In the genomic region with DNA sequence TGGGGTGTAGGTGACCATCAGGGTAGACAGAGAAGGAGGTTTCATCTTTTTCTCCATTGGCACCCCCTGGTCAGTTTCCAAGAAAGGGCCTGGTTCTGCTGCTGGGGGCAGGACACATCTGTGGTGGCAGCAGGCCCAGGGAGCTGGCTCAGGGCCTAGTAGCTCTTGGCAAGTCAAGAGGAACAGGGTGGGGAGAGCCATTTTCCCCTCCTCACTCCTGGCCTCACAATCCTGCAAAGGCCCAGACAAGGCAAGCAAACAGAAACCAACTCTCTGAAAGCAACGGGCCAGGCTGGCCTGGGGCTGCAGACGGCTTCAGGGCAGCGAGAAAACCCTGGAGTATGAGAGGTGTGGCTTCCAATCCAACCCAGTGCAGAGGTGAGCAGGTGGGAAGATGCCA, we compare ENCODE assay signal across 17 cellular contexts.
DNase-seq lines count a peak whose midpoint lies in the region; ATAC-seq and TF ChIP-seq lines count a peak whose summit lies in the region.
"Had no signal": no experiment of that assay in that cellular context is flagged by ENCODE, and none has a peak within 500 bp of the region (broad histone marks: within the 10 kb centered on the region; RNA-seq: fewer than 3 reads in every experiment).

No MANE protein-coding gene starts in this region.

- no peaks in the 10 kb centered on the region; the same call in 1 of the 2 replicates for H3K27me3 Mint-ChIP-seq in WTC11 (ENCODE audit: low read depth)
- H3K27me3 Mint-ChIP-seq in activated T-helper 2 cell treated with anti-CD3 and anti-CD28 coated beads, Interferon-gamma antibody, Interleukin-2, Interleukin-4, amounts not matched to agents 10 μg/mL and 5 μg/mL and 100 μg/mL, durations not matched to agents 14 hours and 24 hours and 36 hours (ENCODE audit: low read depth): no peaks in the 10 kb centered on the region
- H3K27me3 Mint-ChIP-seq: stimulated activated naive CD8-positive, alpha-beta T cell treated with anti-CD3 and anti-CD28 coated beads, Interleukin-15, Interleukin-2, amounts not matched to agents 100 ng/mL and 50 ng/mL, for 24 hours had no signal

- 0 out of 2 replicates have a peak, but pooled peaks cover 3% of the 10 kb centered on the region for H3K4me1 Mint-ChIP-seq in WTC11
- H3K4me1 Mint-ChIP-seq in activated T-helper 2 cell treated with anti-CD3 and anti-CD28 coated beads, Interferon-gamma antibody, Interleukin-2, Interleukin-4, amounts not matched to agents 10 μg/mL and 5 μg/mL and 100 μg/mL, durations not matched to agents 14 hours and 24 hours and 36 hours (ENCODE audit: low read depth): no peaks in the 10 kb centered on the region
- H3K4me1 Mint-ChIP-seq: central memory CD8-positive, alpha-beta T cell had no signal

- no peaks in the 10 kb centered on the region for H3K36me3 Mint-ChIP-seq in WTC11
- no peaks in the 10 kb centered on the region for H3K36me3 Mint-ChIP-seq in activated T-helper 2 cell treated with anti-CD3 and anti-CD28 coated beads, Interferon-gamma antibody, Interleukin-2, Interleukin-4, amounts not matched to agents 10 μg/mL and 5 μg/mL and 100 μg/mL, durations not matched to agents 14 hours and 24 hours and 36 hours (ENCODE audit: low read depth)

- POLR2A ChIA-PET in WTC11 (lab: Charles Lee): no interaction called here

- CTCF ChIA-PET in WTC11 (lab: Charles Lee): no interaction called here

- intact Hi-C loops in activated T-helper 2 cell treated with anti-CD3 and anti-CD28 coated beads, Interferon-gamma antibody, Interleukin-2, Interleukin-4, amounts not matched to agents 10 μg/mL and 5 μg/mL and 100 μg/mL, durations not matched to agents 14 hours and 24 hours and 36 hours (cut with micrococcal nuclease): no loop called here

- H3K4me3 Mint-ChIP-seq in WTC11: no peak overlapping the region
- H3K4me3 Mint-ChIP-seq in activated T-helper 2 cell treated with anti-CD3 and anti-CD28 coated beads, Interferon-gamma antibody, Interleukin-2, Interleukin-4, amounts not matched to agents 10 μg/mL and 5 μg/mL and 100 μg/mL, durations not matched to agents 14 hours and 24 hours and 36 hours (ENCODE audit: low read depth): no peak overlapping the region
- H3K4me3 Mint-ChIP-seq: central memory CD8-positive, alpha-beta T cell; stimulated activated naive CD8-positive, alpha-beta T cell treated with anti-CD3 and anti-CD28 coated beads, Interleukin-15, Interleukin-2, amounts not matched to agents 100 ng/mL and 50 ng/mL, for 24 hours; T-helper 2 cell treated with Interferon-gamma antibody and Interleukin-4, amounts not matched to agents 5 μg/mL and 100 μg/mL, for 36 hours had no signal

- H3K9me3 Mint-ChIP-seq in WTC11: peaks cover 13% of the 10 kb centered on the region
- no peaks in the 10 kb centered on the region for H3K9me3 Mint-ChIP-seq in activated T-helper 2 cell treated with anti-CD3 and anti-CD28 coated beads, Interferon-gamma antibody, Interleukin-2, Interleukin-4, amounts not matched to agents 10 μg/mL and 5 μg/mL and 100 μg/mL, durations not matched to agents 14 hours and 24 hours and 36 hours
- H3K9me3 Mint-ChIP-seq: central memory CD8-positive, alpha-beta T cell; T-helper 2 cell treated with Interferon-gamma antibody and Interleukin-4, amounts not matched to agents 5 μg/mL and 100 μg/mL, for 36 hours had no signal

- peak; percentile 3 for DNase-seq in DMS 273 (lab: John Stamatoyannopoulos, UW; ENCODE audit: unreplicated experiment)
- DNase-seq in DMS 273 treated with DMSO at 0.1 percent for 48 hours (lab: John Stamatoyannopoulos, UW): no peak
- DNase-seq in fibroblast of peridontal ligament (ENCODE audit: extremely low read depth): peak; percentile 67
- peak; percentile 63 for DNase-seq in midbrain (lab: John Stamatoyannopoulos, UW)
- peak; percentile 73 for DNase-seq in ureter (ENCODE audit: low spot score)
- DNase-seq in WTC11 (ENCODE audit: low spot score): no peak
- no peak for DNase-seq in activated T-helper 2 cell treated with anti-CD3 and anti-CD28 coated beads, Interferon-gamma antibody, Interleukin-2, Interleukin-4, amounts not matched to agents 10 μg/mL and 5 μg/mL and 100 μg/mL, durations not matched to agents 14 hours and 24 hours and 36 hours (ENCODE audit: low spot score)
- DNase-seq: activated CD4-positive, alpha-beta T cell treated with anti-CD3 and anti-CD28 coated beads, Interleukin-2, amount 50 U/mL, for 48 hours; activated effector memory CD4-positive, alpha-beta T cell treated with anti-CD3 and anti-CD28 coated beads, Interleukin-2, amount 50 U/mL, for 16 hours; NCI-H1417; NCI-H510A; retina; RPMI8226 had no signal

- ATAC-seq in GM18909 (IDR thresholded peaks at IDR 0.05; ENCODE audit: poor library complexity, unreplicated experiment) (no peak), WTC11 (no peak)

- TF ChIP-seq CTCF in WTC11 (IDR thresholded peaks at IDR 0.05): no peak

- H3K27ac Mint-ChIP-seq in WTC11: no peak overlapping the region
- no peak overlapping the region for H3K27ac Mint-ChIP-seq in activated T-helper 2 cell treated with anti-CD3 and anti-CD28 coated beads, Interferon-gamma antibody, Interleukin-2, Interleukin-4, amounts not matched to agents 10 μg/mL and 5 μg/mL and 100 μg/mL, durations not matched to agents 14 hours and 24 hours and 36 hours
- H3K27ac Mint-ChIP-seq: stimulated activated naive CD8-positive, alpha-beta T cell treated with anti-CD3 and anti-CD28 coated beads, Interleukin-15, Interleukin-2, amounts not matched to agents 100 ng/mL and 50 ng/mL, for 24 hours; T-helper 2 cell treated with Interferon-gamma antibody and Interleukin-4, amounts not matched to agents 5 μg/mL and 100 μg/mL, for 36 hours had no signal

TF ChIP-seq in WTC11, 78 proteins besides CTCF, POLR2A, EP300 and RAD21:
- TF ChIP-seq, protein P1, sequence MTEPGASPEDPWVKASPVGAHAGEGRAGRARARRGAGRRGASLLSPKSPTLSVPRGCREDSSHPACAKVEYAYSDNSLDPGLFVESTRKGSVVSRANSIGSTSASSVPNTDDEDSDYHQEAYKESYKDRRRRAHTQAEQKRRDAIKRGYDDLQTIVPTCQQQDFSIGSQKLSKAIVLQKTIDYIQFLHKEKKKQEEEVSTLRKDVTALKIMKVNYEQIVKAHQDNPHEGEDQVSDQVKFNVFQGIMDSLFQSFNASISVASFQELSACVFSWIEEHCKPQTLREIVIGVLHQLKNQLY (CRISPR knock-in tag; IDR thresholded peaks at IDR 0.05): no peak
TF ChIP-seq in WTC11: peak in this region for 0.

Comparison
In these comparisons a context has a peak if more than half of its experiments do, and no peak if none do; other contexts are left out.
1. DNase-seq: peak in DMS 273 (single experiment), fibroblast of peridontal ligament (single experiment), midbrain (single experiment) and ureter (single experiment); none in DMS 273 treated with DMSO at 0.1 percent for 48 hours (single experiment), WTC11 (single experiment) and activated T-helper 2 cell treated with anti-CD3 and anti-CD28 coated beads, Interferon-gamma antibody, Interleukin-2, Interleukin-4, amounts not matched to agents 10 μg/mL and 5 μg/mL and 100 μg/mL, durations not matched to agents 14 hours and 24 hours and 36 hours (single experiment).